ENCODE assay signal across 19 cellular contexts in genomic region chr1:182338806-182339370, GRCh38.
"Had no signal": no experiment of that assay in that cellular context is flagged by ENCODE, and none has a peak within 500 bp of the region (broad histone marks: within the 10 kb centered on the region; RNA-seq: fewer than 3 reads in every experiment).

No MANE protein-coding gene starts in this region.

- H3K36me3 ChIP-seq: gastroesophageal sphincter, left lung had no signal

- H3K9me3 ChIP-seq: body of pancreas, gastroesophageal sphincter, left lung had no signal

- DNase-seq: activated CD4-positive, alpha-beta memory T cell treated with anti-CD3 and anti-CD28 coated beads, Interleukin-2, amount 10 ng/mL, durations not matched to agents 7 days and 5 days; activated CD4-positive, alpha-beta T cell treated with anti-CD3 and anti-CD28 coated beads for 36 hours; activated gamma-delta T cell; activated T-cell treated with anti-CD3 and anti-CD28 coated beads, Interleukin-2, amount 50 U/mL, for 48 hours; amygdala; body of pancreas; effector memory CD4-positive, alpha-beta T cell; left lung; mesenchymal stem cell; nucleus accumbens; posterior cingulate gyrus; stimulated activated CD4-positive, alpha-beta T cell treated with anti-CD3 and anti-CD28 coated beads, Interleukin-15, amount 100 ng/mL, for 24 hours; stimulated activated CD4-positive, alpha-beta T cell treated with anti-CD3 and anti-CD28 coated beads, Interleukin-4, amount 100 ng/mL, for 1 hour; stimulated activated naive B cell treated with anti-CD40 and anti-IgM and Interleukin-4, amounts not matched to agents 10 μg/mL and 1 μg/mL and 100 μg/mL, for 72 hours; substantia nigra had no signal

- H3K4me1 ChIP-seq: body of pancreas, left lung had no signal

- ATAC-seq: activated CD4-positive, alpha-beta T cell treated with anti-CD3 and anti-CD28 coated beads for 36 hours; body of pancreas; left lung; stimulated activated naive B cell treated with anti-CD40 and anti-IgM and Interleukin-4, amounts not matched to agents 10 μg/mL and 1 μg/mL and 100 μg/mL, for 72 hours had no signal

- H3K27me3 ChIP-seq: body of pancreas, gastroesophageal sphincter, hepatocyte, left lung had no signal

- H3K4me3 ChIP-seq: body of pancreas, gastroesophageal sphincter, hepatocyte, left lung, skin epidermis had no signal

- H3K27ac ChIP-seq: body of pancreas, epithelial cell of prostate, hepatocyte, left lung had no signal
